ENCODE assay signal across 20 cellular contexts in the genomic region with DNA sequence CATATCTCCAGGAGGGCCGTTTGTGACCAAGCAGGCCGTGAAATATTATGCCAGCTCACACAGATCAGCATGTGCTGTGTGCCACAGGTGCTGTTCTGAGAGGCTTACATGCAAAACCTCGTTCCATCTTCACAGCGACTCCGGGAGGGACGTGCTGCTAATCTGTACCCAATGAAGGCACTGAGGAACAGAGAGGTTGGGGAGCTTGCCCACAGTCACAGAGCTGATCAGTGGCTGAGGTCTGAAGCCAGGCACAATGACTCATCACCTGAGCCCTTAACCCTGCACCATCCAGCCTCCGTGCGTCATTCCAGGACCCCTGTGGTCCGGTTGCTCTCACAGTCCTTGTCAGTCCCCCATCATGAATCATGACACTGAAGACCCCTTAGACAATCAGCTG.
DNase-seq lines count a peak whose midpoint lies in the region; ATAC-seq, FAIRE-seq and TF ChIP-seq lines count a peak whose summit lies in the region.
"Had no signal": no experiment of that assay in that cellular context is flagged by ENCODE, and none has a peak within 500 bp of the region (broad histone marks: within the 10 kb centered on the region; RNA-seq: fewer than 3 reads in every experiment).

No MANE protein-coding gene starts in this region.

- H3K56ac ChIP-seq in H1 (replicated peaks; ENCODE audit: insufficient read length, low read depth, low read length): no peak overlapping the region

- H3K18ac ChIP-seq in H1 (ENCODE audit: extremely low read depth, low read length) (no peak overlapping the region), neuronal stem cell (ENCODE audit: low read length) (no peak overlapping the region)

- FAIRE-seq in A549 (lab: Jason Lieb, UNC) (no peak), H1 (lab: Jason Lieb, UNC) (no peak)
- FAIRE-seq: G401.6, GM12892 had no signal

- H3K14ac ChIP-seq in H1 (ENCODE audit: insufficient read length): no peak overlapping the region
- no peak overlapping the region for H3K14ac ChIP-seq in neuronal stem cell (ENCODE audit: low read length)

- no peak overlapping the region for H2BK5ac ChIP-seq in H1 (ENCODE audit: low read depth, low read length)
- no peak overlapping the region for H2BK5ac ChIP-seq in neuronal stem cell (ENCODE audit: low read length)

- POLR2A ChIA-PET in A549 (lab: Yijun Ruan, JAX): no interaction called here
- POLR2A ChIA-PET in H1 (lab: Charles Lee; ENCODE audit: partially characterized antibody): interaction anchor here (2.5 kb wide), 1 partner anchor 25 kb away, joined by 6 read pairs; no protein-coding TSS in a partner anchor

- H2BK20ac ChIP-seq in H1 (ENCODE audit: low read length): peak overlapping the region; percentile 75; the same call in 1 of the 2 replicates

- H3K4me1 ChIP-seq in A549 (no peaks in the 10 kb centered on the region), H1 (replicated peaks in 1 of 4; ENCODE audit: control insufficient read depth in 3 of 4, insufficient read depth in 4 of 4, low read length in 3 of 4) (peaks cover 0 to 18% (median 9%) of the 10 kb centered on the region in 4 experiments; a peak in 5 of 7 replicates), neuronal stem cell (ENCODE audit: control insufficient read depth in 2 of 2, insufficient read depth in 1 of 2, low read depth in 1 of 2, low read length in 2 of 2) (peaks cover 3 to 17% of the 10 kb centered on the region in 2 donors)
- H3K4me1 ChIP-seq: BLaER1 had no signal

- TF ChIP-seq EP300 in A549 (IDR thresholded peaks at IDR 0.05) (no peak), H1 (IDR thresholded peaks at IDR 0.05; ENCODE audit: borderline replicate concordance in 1 of 2, low read depth in 2 of 2, low read length in 2 of 2) (no peak)

- H4K91ac ChIP-seq in H1 (replicated peaks; ENCODE audit: insufficient read length, low read length) (no peak overlapping the region), neuronal stem cell (ENCODE audit: low read depth, low read length, poor library complexity) (no peak overlapping the region)

- no peaks in the 10 kb centered on the region for H3K23me2 ChIP-seq in H1 (ENCODE audit: low read depth, low read length)

- H3K36me3 ChIP-seq in H1 (ENCODE audit: control insufficient read depth in 2 of 4, insufficient read depth in 4 of 4, low read length in 3 of 4) (no peaks in the 10 kb centered on the region), neuronal stem cell (replicated peaks in 1 of 2; ENCODE audit: control insufficient read depth in 2 of 2, insufficient read depth in 2 of 2, low read length in 2 of 2) (no peaks in the 10 kb centered on the region)
- H3K36me3 ChIP-seq: BLaER1 had no signal

- DNase-seq in A549 (ENCODE audit: low read depth in 1 of 2, low spot score in 1 of 2) (no peak), HT1080 (ENCODE audit: low read depth) (peak; percentile 13), H1 (ENCODE audit: low read depth in 1 of 2, low spot score in 2 of 2) (no peak), neuronal stem cell (ENCODE audit: low spot score) (no peak), SW 1271 (lab: John Stamatoyannopoulos, UW) (no peak), SHP77 treated with DMSO at 0.1 percent for 48 hours (lab: John Stamatoyannopoulos, UW) (no peak)
- DNase-seq in NK-92 treated with Interleukin-12 subunit alpha and Interleukin-12 subunit beta, amount 100 ng/mL, for 24 hours (lab: John Stamatoyannopoulos, UW): no peak
- DNase-seq: Caco-2; CD4-positive, CD25-positive, alpha-beta regulatory T cell; CD8-positive, alpha-beta T cell; DMS153; DND-41; GM23248; H9 had no signal

- no peak overlapping the region for H3K4me2 ChIP-seq in A549
- no peak overlapping the region for H3K4me2 ChIP-seq in H1 (ENCODE audit: insufficient read depth in 1 of 2, low read depth in 2 of 2, low read length in 2 of 2)
- no peak overlapping the region for H3K4me2 ChIP-seq in neuronal stem cell (ENCODE audit: insufficient read depth, low read length, poor library complexity, severe bottlenecking)
- H3K4me2 ChIP-seq: BLaER1 had no signal

- H2BK15ac ChIP-seq in H1 (ENCODE audit: low read length): peak overlapping the region; percentile 54
- no peak overlapping the region for H2BK15ac ChIP-seq in neuronal stem cell (ENCODE audit: low read length)

- no peak overlapping the region for H3K4me3 ChIP-seq in A549
- no peak overlapping the region for H3K4me3 ChIP-seq in H1 (ENCODE audit: extremely low read depth in 1 of 4, insufficient read depth in 2 of 4, low read depth in 3 of 4, low read length in 4 of 4)
- H3K4me3 ChIP-seq in neuronal stem cell (ENCODE audit: low read length in 2 of 2): no peak overlapping the region
- H3K4me3 ChIP-seq: BLaER1, GM23248 had no signal

- no peak for TF ChIP-seq POLR2A in A549 (IDR thresholded peaks at IDR 0.05; ENCODE audit: low read length)
- TF ChIP-seq POLR2A in H1 (IDR thresholded peaks at IDR 0.05; ENCODE audit: control extremely low read depth in 1 of 2, low read depth in 2 of 2, low read length in 2 of 2): no peak

- no peaks in the 10 kb centered on the region for H3K9me3 ChIP-seq in A549
- no peaks in the 10 kb centered on the region for H3K9me3 ChIP-seq in H1 (ENCODE audit: insufficient read depth in 2 of 2, low read depth in 1 of 2, low read length in 1 of 2)
- no peaks in the 10 kb centered on the region for H3K9me3 ChIP-seq in neuronal stem cell (replicated peaks in 1 of 2; ENCODE audit: control insufficient read depth in 2 of 2, insufficient read depth in 1 of 2, low read depth in 1 of 2, low read length in 2 of 2)
- H3K9me3 ChIP-seq: BLaER1, Caco-2 had no signal

- H2AFZ ChIP-seq in H1 (ENCODE audit: low read length) (no peak overlapping the region), neuronal stem cell (ENCODE audit: low read length) (no peak overlapping the region)
- H2AFZ ChIP-seq: GM23248 had no signal

- no peaks in the 10 kb centered on the region for H3K79me1 ChIP-seq in H1 (ENCODE audit: low read depth, low read length)
- H3K79me1 ChIP-seq in neuronal stem cell (ENCODE audit: low read depth, low read length): no peaks in the 10 kb centered on the region

- no peak for ATAC-seq in A549
- ATAC-seq in HG02840 (IDR thresholded peaks at IDR 0.05; ENCODE audit: low FRiP score, unreplicated experiment): no peak
- ATAC-seq: CD8-positive, alpha-beta T cell; HCT116 had no signal

- no peak overlapping the region for H4K8ac ChIP-seq in H1 (ENCODE audit: extremely low read depth, insufficient read depth, low read length)
- no peak overlapping the region for H4K8ac ChIP-seq in neuronal stem cell (ENCODE audit: low read depth, low read length)

- TF ChIP-seq RAD21 in A549 (conservative IDR thresholded peaks at IDR 0.05 in 1 of 2, IDR thresholded peaks at IDR 0.05 in 1 of 2) (no peak), H1 (IDR thresholded peaks at IDR 0.05 in 1 of 2, conservative IDR thresholded peaks at IDR 0.05 in 1 of 2; ENCODE audit: low read depth in 2 of 2, low read length in 2 of 2) (no peak)

- no peak overlapping the region for H4K5ac ChIP-seq in H1 (ENCODE audit: insufficient read length, low read depth, low read length)

- no peaks in the 10 kb centered on the region; a peak in 1 of 7 replicates for H3K27me3 ChIP-seq in H1 (replicated peaks in 1 of 4; ENCODE audit: control insufficient read depth in 3 of 4, extremely low read depth in 1 of 4, insufficient read depth in 3 of 4, low read length in 3 of 4)
- H3K27me3 ChIP-seq in neuronal stem cell (ENCODE audit: control insufficient read depth in 3 of 3, insufficient read depth in 3 of 3, low read depth in 1 of 3, low read length in 3 of 3): peaks cover 0 to 13% (median 0%) of the 10 kb centered on the region in 3 experiments
- H3K27me3 ChIP-seq: BLaER1 had no signal

- TF ChIP-seq CTCF in A549 (IDR thresholded peaks at IDR 0.05) (no peak), H1 (IDR thresholded peaks at IDR 0.05; ENCODE audit: control extremely low read depth in 1 of 3, insufficient read depth in 1 of 3, low read depth in 1 of 3, low read length in 3 of 3) (no peak)

- no peaks in the 10 kb centered on the region for H3K79me2 ChIP-seq in H1 (ENCODE audit: control insufficient read depth in 1 of 2, insufficient read depth in 2 of 2, low read length in 2 of 2)

- H3K27ac ChIP-seq in A549: no peak overlapping the region
- no peak overlapping the region for H3K27ac ChIP-seq in H1 (ENCODE audit: low read depth, low read length)
- H3K27ac ChIP-seq in neuronal stem cell (replicated peaks; ENCODE audit: low read length): no peak overlapping the region
- H3K27ac ChIP-seq: BLaER1, C4-2B, GM23248 had no signal

- H4K20me1 ChIP-seq in H1 (replicated peaks in 1 of 2; ENCODE audit: control insufficient read depth in 1 of 2, insufficient read depth in 2 of 2, low read length in 2 of 2): no peaks in the 10 kb centered on the region
- H4K20me1 ChIP-seq: BLaER1 had no signal

- no peak overlapping the region for H2BK120ac ChIP-seq in H1 (replicated peaks; ENCODE audit: low read depth, low read length)
- no peak overlapping the region for H2BK120ac ChIP-seq in neuronal stem cell (ENCODE audit: low read depth, low read length)

- H3K23ac ChIP-seq in H1 (ENCODE audit: insufficient read length): no peak overlapping the region
- H3K23ac ChIP-seq in neuronal stem cell (ENCODE audit: low read depth, low read length, poor library complexity): no peak overlapping the region

- H3K4ac ChIP-seq in H1 (replicated peaks; ENCODE audit: insufficient read length, low read depth, low read length): no peak overlapping the region
- no peak overlapping the region for H3K4ac ChIP-seq in neuronal stem cell (ENCODE audit: low read length)

- WGBS in A549 (ENCODE audit: missing lambda C conversion rate): 61% methylated on average over 9 of the region's 9 CpGs
- 80% methylated on average over 9 of the region's 9 CpGs; no CpG with 5 or more reads in 1 of the 2 experiments for WGBS in H1 (ENCODE audit: extremely low coverage in 1 of 2, insufficient coverage in 1 of 2, insufficient read length in 1 of 2, insufficient replicate concordance in 2 of 2, low coverage in 1 of 2, low lambda C conversion rate in 2 of 2, missing lambda C conversion rate in 1 of 2), 2 experiments
- WGBS in neuronal stem cell (ENCODE audit: extremely low coverage in 2 of 2, insufficient read length in 2 of 2, insufficient replicate concordance in 1 of 2), 2 donors: no CpG with 5 or more reads among the region's 9 CpGs

- no peak overlapping the region for H3K9ac ChIP-seq in H1 (replicated peaks in 1 of 4; ENCODE audit: extremely low read depth in 1 of 4, low read depth in 3 of 4, low read length in 3 of 4)
- no peak overlapping the region for H3K9ac ChIP-seq in neuronal stem cell (ENCODE audit: low read depth, low read length, poor library complexity)
- H3K9ac ChIP-seq: BLaER1, GM23248 had no signal

- CTCF ChIA-PET in A549 (lab: Yijun Ruan, JAX) (interaction anchor here (0.7 to 1.7 kb wide), 3 partner anchors 12 to 43 kb away, joined by 4 to 5 read pairs (median 4); no protein-coding TSS in a partner anchor), H1 (lab: Charles Lee; ENCODE audit: partially characterized antibody) (interaction anchor here (1.1 to 8.0 kb wide), 7 partner anchors 20 to 79 kb away, joined by 3 to 51 read pairs (median 6); no protein-coding TSS in a partner anchor)

- H2AK5ac ChIP-seq in H1 (ENCODE audit: low read depth, low read length) (no peak overlapping the region), neuronal stem cell (ENCODE audit: low read depth, low read length) (peak overlapping the region; percentile 19)

- H2BK12ac ChIP-seq in H1 (ENCODE audit: low read depth, low read length) (0 out of 2 replicates have a peak overlapping the region, but pooled peaks have one; percentile 42), neuronal stem cell (ENCODE audit: low read length) (no peak overlapping the region)

TF ChIP-seq in H1, 55 proteins besides CTCF, POLR2A, EP300 and RAD21 (continues in another document):
- no peak for TF ChIP-seq SIRT6 (IDR thresholded peaks at IDR 0.05; ENCODE audit: low read length)
